In genomic region chr2:65481961-65482360, GRCh38 we compare ENCODE assay signal across 3 cellular contexts.
TF ChIP-seq lines count a peak whose summit lies in the region.

No MANE protein-coding gene starts in this region.

TF ChIP-seq in A549, 52 proteins besides CTCF, POLR2A, EP300 and RAD21:
- peak; percentile 18 to 29; a peak in 1 of 4 replicates for TF ChIP-seq CEBPB (IDR thresholded peaks at IDR 0.05)
- TF ChIP-seq JUNB (IDR thresholded peaks at IDR 0.05), result no peak
- no peak for TF ChIP-seq ZSCAN20 (CRISPR knock-in tag; IDR thresholded peaks at IDR 0.05)
- TF ChIP-seq POLR2AphosphoS2 (conservative IDR thresholded peaks at IDR 0.05; ENCODE audit: low read length), result no peak

TF ChIP-seq in IMR-90, 13 proteins besides CTCF, POLR2A, EP300 and RAD21:
- TF ChIP-seq BHLHE40 (IDR thresholded peaks at IDR 0.05; ENCODE audit: low read depth, low read length) (no peak), CEBPB (IDR thresholded peaks at IDR 0.05; ENCODE audit: low read depth, low read length) (peak; percentile 71), FOS (IDR thresholded peaks at IDR 0.05; ENCODE audit: low read depth, low read length) (no peak)

TF ChIP-seq in K562, 482 proteins besides CTCF, POLR2A, EP300 and RAD21:
- no peak for TF ChIP-seq DMBX1 (CRISPR knock-in tag; IDR thresholded peaks at IDR 0.05; ENCODE audit: borderline replicate concordance)
- TF ChIP-seq KDM4B (IDR thresholded peaks at IDR 0.05; ENCODE audit: borderline replicate concordance in 2 of 2, low read depth in 1 of 2), result no peak
- peak; percentile 28 for TF ChIP-seq RBM25 (IDR thresholded peaks at IDR 0.05; ENCODE audit: low read depth, low read length, severe bottlenecking)
- TF ChIP-seq CEBPB (tag; IDR thresholded peaks at IDR 0.05), result peak; percentile 64
- no peak for TF ChIP-seq SMAD2 (IDR thresholded peaks at IDR 0.05; ENCODE audit: low read depth, low read length)
- TF ChIP-seq ZNF589 (CRISPR knock-in tag; IDR thresholded peaks at IDR 0.05; ENCODE audit: low read depth), result no peak
- peak; percentile 56; the same call in 1 of the 2 replicates for TF ChIP-seq CEBPG (CRISPR knock-in tag; IDR thresholded peaks at IDR 0.05)
- TF ChIP-seq CEBPG (tag; conservative IDR thresholded peaks at IDR 0.05 in 1 of 2, IDR thresholded peaks at IDR 0.05 in 1 of 2), result peak; percentile 59 to 78; a peak in 3 of 4 replicates
- no peak for TF ChIP-seq HNRNPH1 (optimal IDR thresholded peaks at IDR 0.05; ENCODE audit: low read depth, low read length)
- no peak for TF ChIP-seq NKRF (IDR thresholded peaks at IDR 0.05; ENCODE audit: borderline replicate concordance)
- no peak for TF ChIP-seq HMGN3 (IDR thresholded peaks at IDR 0.05; ENCODE audit: borderline replicate concordance, extremely low read depth, insufficient read length, low read depth, low read length)
- no peak for TF ChIP-seq ZNF699 (CRISPR knock-in tag; IDR thresholded peaks at IDR 0.05; ENCODE audit: insufficient replicate concordance)
- TF ChIP-seq MLX (CRISPR knock-in tag; conservative IDR thresholded peaks at IDR 0.05), result no peak
- TF ChIP-seq KLF1 (tag; IDR thresholded peaks at IDR 0.05), result no peak
- no peak for TF ChIP-seq ZC3H8 (IDR thresholded peaks at IDR 0.05)
- TF ChIP-seq ATF3 (IDR thresholded peaks at IDR 0.05), result peak; percentile 79
- no peak for TF ChIP-seq ATF3 (CRISPR knock-in tag; conservative IDR thresholded peaks at IDR 0.05)
